Comparison of ENCODE assay signal across 28 cellular contexts in the genomic region with DNA sequence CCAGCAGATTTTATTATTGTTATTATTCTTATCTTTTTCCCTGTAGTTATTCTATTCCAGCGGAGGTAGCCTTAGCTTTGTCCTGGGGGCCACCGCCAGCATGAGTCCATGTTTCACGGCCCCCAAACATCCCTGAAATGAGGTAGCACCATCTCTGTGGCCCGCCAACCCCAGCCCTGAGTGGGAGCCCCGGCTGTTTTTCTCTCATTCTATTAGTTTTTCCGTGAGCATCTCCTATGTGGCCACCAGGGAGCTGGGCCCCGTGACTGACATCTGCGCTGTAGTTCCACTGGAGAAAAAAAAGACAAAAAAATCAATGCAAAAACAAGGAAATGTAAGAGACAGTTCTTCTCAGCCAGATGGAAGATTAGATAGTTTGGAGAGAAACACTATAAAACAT. TPM values are rescaled to one million over a fixed set of nuclear protein-coding genes. Genes with fewer than 3 reads are reported as not detected.
DNase-seq lines count a peak whose midpoint lies in the region; ATAC-seq, FAIRE-seq and TF ChIP-seq lines count a peak whose summit lies in the region.
"Had no signal": no experiment of that assay in that cellular context is flagged by ENCODE, and none has a peak within 500 bp of the region (broad histone marks: within the 10 kb centered on the region; RNA-seq: fewer than 3 reads in every experiment).

No MANE protein-coding gene starts in this region.

- no peak for TF ChIP-seq EP300 in K562 (IDR thresholded peaks at IDR 0.05; ENCODE audit: low read length)

- TF ChIP-seq POLR2A in K562 (conservative IDR thresholded peaks at IDR 0.05), result no peak
- TF ChIP-seq POLR2A in spleen (IDR thresholded peaks at IDR 0.05), result no peak
- no peak for TF ChIP-seq POLR2A in GM18505 (IDR thresholded peaks at IDR 0.05; ENCODE audit: borderline replicate concordance, extremely low read depth, insufficient read depth, insufficient read length)

- no peak overlapping the region for H2AFZ ChIP-seq in K562 (ENCODE audit: low read depth, low read length)
- H2AFZ ChIP-seq: GM23248 had no signal

- WGBS in right cardiac atrium, result 79% methylated on average over 8 of the region's 8 CpGs
- WGBS in K562 (ENCODE audit: insufficient coverage, low coverage, missing lambda C conversion rate), result 6% methylated on average over 8 of the region's 8 CpGs
- 86 to 93% methylated on average over 5 to 8 of the region's 8 CpGs for WGBS in endodermal cell (ENCODE audit: insufficient coverage in 1 of 2, insufficient read length in 1 of 2), 2 experiments
- WGBS in spleen, 5 donors, result 72 to 89% (median 83%) methylated on average over 8 of the region's 8 CpGs

- no peaks in the 10 kb centered on the region for H3K9me1 ChIP-seq in K562 (ENCODE audit: control insufficient read depth, insufficient read depth, low read length)

- BruUV-seq in K562 (replicated peaks; lab: Mats Ljungman, UMichigan), result no TSS peak

- no peak overlapping the region for H3K9ac ChIP-seq in K562 (ENCODE audit: insufficient read depth in 1 of 2, low read depth in 2 of 2, low read length in 2 of 2)
- no peak overlapping the region for H3K9ac ChIP-seq in endodermal cell (ENCODE audit: extremely low read depth, low read length, poor library complexity, severe bottlenecking)
- H3K9ac ChIP-seq: BLaER1 treated with 17β-estradiol and CSF1 and Interleukin-3, amounts not matched to agents 10 nM and 100 nM; GM23248 had no signal

- no peaks in the 10 kb centered on the region for H3K36me3 ChIP-seq in left ventricle myocardium inferior
- no peaks in the 10 kb centered on the region for H3K36me3 ChIP-seq in K562 (ENCODE audit: control insufficient read depth, insufficient read depth, low read length)
- H3K36me3 ChIP-seq in endodermal cell (ENCODE audit: control insufficient read depth, insufficient read depth, low read length), result no peaks in the 10 kb centered on the region
- H3K36me3 ChIP-seq in spleen, result peaks cover 0 to 7% (median 0%) of the 10 kb centered on the region in 6 donors
- H3K36me3 ChIP-seq: BE2C; BLaER1 treated with 17β-estradiol and CSF1 and Interleukin-3, amounts not matched to agents 10 nM and 100 nM had no signal

- no peak overlapping the region for H3K27ac Mint-ChIP-seq in endodermal cell
- H3K27ac Mint-ChIP-seq: CD4-positive, alpha-beta T cell; CD8-positive, alpha-beta memory T cell had no signal

- H3K4me1 ChIP-seq in left ventricle myocardium inferior (no peaks in the 10 kb centered on the region), right cardiac atrium (ENCODE audit: control insufficient read depth, insufficient read depth, low read length) (no peaks in the 10 kb centered on the region), K562 (replicated peaks in 1 of 2; ENCODE audit: control insufficient read depth in 2 of 2, insufficient read depth in 2 of 2, low read length in 2 of 2) (peaks cover 0 to 3% of the 10 kb centered on the region in 2 experiments; a peak in 1 of 5 replicates), endodermal cell (ENCODE audit: control insufficient read depth, insufficient read depth, low read length) (no peaks in the 10 kb centered on the region), spleen (peaks cover 0 to 58% (median 20%) of the 10 kb centered on the region in 6 donors)
- H3K4me1 ChIP-seq: A549; BE2C; BLaER1 treated with 17β-estradiol and CSF1 and Interleukin-3, amounts not matched to agents 10 nM and 100 nM had no signal

- no peaks in the 10 kb centered on the region for H3K9me3 Mint-ChIP-seq in endodermal cell
- H3K9me3 Mint-ChIP-seq: CD14-positive monocyte; CD4-positive, alpha-beta T cell; CD8-positive, alpha-beta memory T cell had no signal

- POLR2A ChIA-PET in K562 (lab: Yijun Ruan, JAX), result interaction anchor here (0.9 to 1.7 kb wide), 4 partner anchors 11 to 30 kb away, joined by 4 to 6 read pairs (median 6); no protein-coding TSS in a partner anchor

- H3K27me3 Mint-ChIP-seq in endodermal cell (ENCODE audit: insufficient read depth), result peaks cover 29% of the 10 kb centered on the region
- H3K27me3 Mint-ChIP-seq: CD4-positive, alpha-beta T cell had no signal

- no peaks in the 10 kb centered on the region for H3K27me3 ChIP-seq in left ventricle myocardium inferior (ENCODE audit: low read depth)
- H3K27me3 ChIP-seq in right cardiac atrium (ENCODE audit: control insufficient read depth, insufficient read depth), result no peaks in the 10 kb centered on the region
- peaks cover 14 to 36% of the 10 kb centered on the region in 2 experiments for H3K27me3 ChIP-seq in K562 (ENCODE audit: control insufficient read depth in 2 of 2, insufficient read depth in 2 of 2, low read length in 2 of 2)
- no peaks in the 10 kb centered on the region for H3K27me3 ChIP-seq in endodermal cell (ENCODE audit: control insufficient read depth, insufficient read depth, low read length, poor library complexity, severe bottlenecking)
- no peaks in the 10 kb centered on the region for H3K27me3 ChIP-seq in spleen (replicated peaks in 1 of 7)
- H3K27me3 ChIP-seq: BE2C; BLaER1 treated with 17β-estradiol and CSF1 and Interleukin-3, amounts not matched to agents 10 nM and 100 nM had no signal

- H3K4me3 Mint-ChIP-seq in endodermal cell, result no peak overlapping the region
- H3K4me3 Mint-ChIP-seq: CD14-positive monocyte; CD4-positive, alpha-beta T cell; CD8-positive, alpha-beta memory T cell had no signal

- H3K36me3 Mint-ChIP-seq in endodermal cell (ENCODE audit: low read depth), result no peaks in the 10 kb centered on the region
- H3K36me3 Mint-ChIP-seq: CD14-positive monocyte; CD8-positive, alpha-beta memory T cell had no signal

- H4K20me1 ChIP-seq in K562 (replicated peaks; ENCODE audit: control insufficient read depth, insufficient read depth, low read length), result peaks cover 3% of the 10 kb centered on the region; the same call in 1 of the 2 replicates
- H4K20me1 ChIP-seq: BLaER1 treated with 17β-estradiol and CSF1 and Interleukin-3, amounts not matched to agents 10 nM and 100 nM had no signal

- no peaks in the 10 kb centered on the region for H3K4me1 Mint-ChIP-seq in endodermal cell
- H3K4me1 Mint-ChIP-seq: CD14-positive monocyte; CD8-positive, alpha-beta memory T cell had no signal

- ATAC-seq in right cardiac atrium (no peak), K562 (peak; percentile 44; the same call in 1 of the 3 replicates), GM18505 (IDR thresholded peaks at IDR 0.05; ENCODE audit: unreplicated experiment) (no peak), HG03442 (IDR thresholded peaks at IDR 0.05; ENCODE audit: unreplicated experiment) (no peak)
- ATAC-seq: A549 had no signal

- no peak for TF ChIP-seq CTCF in left ventricle myocardium inferior (IDR thresholded peaks at IDR 0.05; ENCODE audit: borderline replicate concordance)
- no peak for TF ChIP-seq CTCF in K562 (IDR thresholded peaks at IDR 0.05 in 2 of 3, conservative IDR thresholded peaks at IDR 0.05 in 1 of 3; ENCODE audit: insufficient read depth in 2 of 3, low read depth in 1 of 3, low read length in 3 of 3)
- peak; percentile 43 for TF ChIP-seq CTCF in endodermal cell (conservative IDR thresholded peaks at IDR 0.05)
- TF ChIP-seq CTCF in spleen (IDR thresholded peaks at IDR 0.05 in 8 of 11, conservative IDR thresholded peaks at IDR 0.05 in 3 of 11), result no peak

- no peak for FAIRE-seq in K562 (lab: Jason Lieb, UNC)
- FAIRE-seq: A549, G401.6, GM12892, GM19239, H1 had no signal

- in situ Hi-C loops in K562 (cut with MboI), result no loop called here

- CTCF ChIA-PET in K562 (lab: Yijun Ruan, JAX; ENCODE audit: low intra/inter-chr PET ratio), result no interaction called here

- H3K9me3 ChIP-seq in left ventricle myocardium inferior (replicated peaks), result no peaks in the 10 kb centered on the region
- H3K9me3 ChIP-seq in right cardiac atrium (ENCODE audit: control insufficient read depth, low read length), result no peaks in the 10 kb centered on the region
- no peaks in the 10 kb centered on the region for H3K9me3 ChIP-seq in K562 (replicated peaks; ENCODE audit: control insufficient read depth, insufficient read depth, low read depth, low read length)
- no peaks in the 10 kb centered on the region for H3K9me3 ChIP-seq in endodermal cell (ENCODE audit: control insufficient read depth, low read length)
- H3K9me3 ChIP-seq in spleen, result no peaks in the 10 kb centered on the region
- H3K9me3 ChIP-seq: A549; BE2C; BLaER1 treated with 17β-estradiol and CSF1 and Interleukin-3, amounts not matched to agents 10 nM and 100 nM had no signal

- H3K79me2 ChIP-seq in K562 (ENCODE audit: control insufficient read depth, insufficient read depth, low read length), result no peaks in the 10 kb centered on the region

- peak overlapping the region; percentile 30 for H3K27ac ChIP-seq in left ventricle myocardium inferior (replicated peaks)
- H3K27ac ChIP-seq in right cardiac atrium (ENCODE audit: low read length), result no peak overlapping the region
- H3K27ac ChIP-seq in K562 (ENCODE audit: extremely low read depth, low read depth, low read length), result no peak overlapping the region
- H3K27ac ChIP-seq in endodermal cell (ENCODE audit: low read depth, low read length), result no peak overlapping the region
- H3K27ac ChIP-seq in spleen, result no peak overlapping the region
- H3K27ac ChIP-seq: A549; BLaER1 treated with 17β-estradiol and CSF1 and Interleukin-3, amounts not matched to agents 10 nM and 100 nM; GM23248 had no signal

- TF ChIP-seq RAD21 in K562 (CRISPR knock-in tag; conservative IDR thresholded peaks at IDR 0.05 in 1 of 2, IDR thresholded peaks at IDR 0.05 in 1 of 2), result no peak

- H3K4me2 ChIP-seq in K562 (ENCODE audit: insufficient read depth, low read length), result no peak overlapping the region
- H3K4me2 ChIP-seq: A549; BLaER1 treated with 17β-estradiol and CSF1 and Interleukin-3, amounts not matched to agents 10 nM and 100 nM had no signal

- no peak overlapping the region for H3K4me3 ChIP-seq in left ventricle myocardium inferior
- H3K4me3 ChIP-seq in right cardiac atrium (ENCODE audit: low read length), result no peak overlapping the region
- H3K4me3 ChIP-seq in K562, result no peak overlapping the region
- no peak overlapping the region for H3K4me3 ChIP-seq in endodermal cell (ENCODE audit: low read length)
- H3K4me3 ChIP-seq in spleen, result no peak overlapping the region
- H3K4me3 ChIP-seq: A549; BLaER1 treated with 17β-estradiol and CSF1 and Interleukin-3, amounts not matched to agents 10 nM and 100 nM; GM23248 had no signal

- intact Hi-C loops in left ventricle myocardium inferior (cut with micrococcal nuclease), result no loop called here
- intact Hi-C loops in right cardiac atrium (cut with DNase I), result no loop called here
- intact Hi-C loops in K562 (cut with micrococcal nuclease), result no loop called here
- intact Hi-C loops in spleen (cut with DNase I; ENCODE audit: low total_unique reads), result no loop called here

- DNase-seq in left ventricle myocardium inferior (no peak), right cardiac atrium (no peak), K562 (ENCODE audit: extremely low read depth in 1 of 4, low spot score in 3 of 4) (no peak), endodermal cell (no peak), spleen (peak; percentile 41), NCI-H526 treated with DMSO at 0.1 percent for 48 hours (lab: John Stamatoyannopoulos, UW) (no peak)
- DNase-seq: 8988T; ACHN; AML-193; BE2C; Calu3; CD4-positive, alpha-beta T cell; CD8-positive, alpha-beta memory T cell; COR-L47; DMS53; DND-41; GM23248; H7; HCEC 1CT had no signal

RNA-seq across cellular contexts. Expression of a gene that starts 43.5 kb away (rescaled TPM):
- total RNA-seq in left ventricle myocardium inferior, result 2.1 TPM
- 1 to 10 TPM in 2 of 4 donors, under 1 TPM in 2; 0.74 to 2.1 (median 1.5) TPM for total RNA-seq in right cardiac atrium
- 1.9 TPM for polyA plus RNA-seq in right cardiac atrium
- total RNA-seq in K562 (2011; cell fraction: chromatin; rRNA removed; ENCODE audit: low replicate concordance), result 0.44 TPM in 1 of 2 replicates, not detected in the other
- total RNA-seq in K562 (2011; cell fraction: nucleolus; rRNA removed), result not detected in 2 replicates
- not detected in 2 replicates for total RNA-seq in K562 (2011; cell fraction: nucleoplasm; rRNA removed)
- 0.20 TPM in 1 of 2 replicates, not detected in the other for total RNA-seq in K562 (2014; rRNA removed)
- total RNA-seq in K562 (2014; rRNA removed; fragmentation: Illumina TruSeq; extraction: Trizol), result not detected in 2 replicates
- 0.18 TPM in 1 of 2 replicates, not detected in the other for total RNA-seq in K562 (2015; rRNA removed; fragmentation: Illumina TruSeq; extraction: Trizol)
- total RNA-seq in K562 (2021), result 0.25 TPM in 1 of 2 replicates, not detected in the other
- polyA plus RNA-seq in K562 (2011; rRNA removed), result 0.10 TPM in 1 of 2 replicates, not detected in the other
- polyA plus RNA-seq in K562 (2011; cell fraction: cytosol; rRNA removed), result 0.16 and 0.49 TPM in 2 replicates
- polyA plus RNA-seq in K562 (2011; cell fraction: nucleus; rRNA removed), result 0.20 and 0.32 TPM in 2 replicates
- polyA plus RNA-seq in K562 (2012), result 0.39 and 0.44 TPM in 2 replicates
- 0.58 TPM in 1 of 2 replicates, not detected in the other for polyA plus RNA-seq in K562 (2014; fragmentation: Illumina TruSeq; extraction: Trizol)
- not detected for polyA plus RNA-seq in K562 (2014; fragmentation: Nextera tagmentation; extraction: Ambion mirVana)
- 0.07 and 0.18 TPM in 2 replicates for polyA plus RNA-seq in K562 (2014; rRNA removed)
- polyA minus RNA-seq in K562 (2011; rRNA and poly(A)+ RNA removed), result not detected in 2 replicates
- polyA minus RNA-seq in K562 (2011; cell fraction: cytosol; rRNA and poly(A)+ RNA removed), result not detected in 2 replicates
- not detected in 2 replicates for polyA minus RNA-seq in K562 (2011; cell fraction: nucleus; rRNA and poly(A)+ RNA removed)
- 1 to 10 TPM; 3.0 to 5.6 TPM for total RNA-seq in endodermal cell
- 1.3 TPM for polyA plus RNA-seq in endodermal cell (2013, experiment 1 of 2)
- polyA plus RNA-seq in endodermal cell (2013, experiment 2 of 2), result 0.21 TPM
- total RNA-seq in spleen, result 100 to 1,000 TPM in 5 of 7 donors, 10 to 100 TPM in 2; 48.2 to 258 (median 197) TPM
- polyA plus RNA-seq in spleen, result 10 to 100 TPM; 20.3 to 82.3 (median 21.3) TPM
- total RNA-seq: CD8-positive, alpha-beta memory T cell; GM23248 had no signal
- polyA plus RNA-seq: CD14-positive monocyte; CD8-positive, alpha-beta memory T cell; GM23248 had no signal

Comparison
In these comparisons a context has a peak if more than half of its experiments do, and no peak if none do; other contexts are left out.
1. RNA of a gene that starts 43.5 kb away (total RNA-seq): 48.2 to 258 TPM in spleen; 3.0 to 5.6 TPM in endodermal cell, 2.1 TPM in left ventricle myocardium inferior (single experiment), 0.74 to 2.1 TPM in right cardiac atrium and 0.18 to 0.44 TPM in K562; every median in the first group is over 4 times any median in the second.